ENCODE assay signal across 16 cellular contexts in genomic region chr7:99402854-99403253, GRCh38. TPM values are rescaled to one million over a fixed set of nuclear protein-coding genes. Genes with fewer than 3 reads are reported as not detected.
DNase-seq lines count a peak whose midpoint lies in the region; ATAC-seq and TF ChIP-seq lines count a peak whose summit lies in the region.
"Had no signal": no experiment of that assay in that cellular context is flagged by ENCODE, and none has a peak within 500 bp of the region (broad histone marks: within the 10 kb centered on the region; RNA-seq: fewer than 3 reads in every experiment).

No MANE protein-coding gene starts in this region.

- H3K36me3 ChIP-seq in breast epithelium, result peaks cover 11% of the 10 kb centered on the region

- no peak overlapping the region for H3K4me3 Mint-ChIP-seq in MCF 10A (ENCODE audit: unreplicated experiment)
- H3K4me3 Mint-ChIP-seq in T-helper 17 cell, result no peak overlapping the region
- peak overlapping the region; percentile 75 for H3K4me3 Mint-ChIP-seq in endothelial cell (ENCODE audit: unreplicated experiment)
- no peak overlapping the region for H3K4me3 Mint-ChIP-seq in stimulated activated memory B cell treated with anti-CD40 and anti-IgM and Interleukin-4, amounts not matched to agents 10 μg/mL and 1 μg/mL and 100 μg/mL, for 72 hours

- H3K4me1 Mint-ChIP-seq in MCF 10A (ENCODE audit: insufficient read depth, unreplicated experiment) (peaks cover 20% of the 10 kb centered on the region), T-helper 17 cell (peaks cover 33% of the 10 kb centered on the region), endothelial cell (ENCODE audit: unreplicated experiment) (peaks cover 14% of the 10 kb centered on the region)
- peaks cover 62% of the 10 kb centered on the region for H3K4me1 Mint-ChIP-seq in stimulated activated memory B cell treated with anti-CD40 and anti-IgM and Interleukin-4, amounts not matched to agents 10 μg/mL and 1 μg/mL and 100 μg/mL, for 72 hours

- TF ChIP-seq CTCF in MCF 10A (IDR thresholded peaks at IDR 0.05; ENCODE audit: unreplicated experiment), result no peak
- TF ChIP-seq CTCF in breast epithelium (IDR thresholded peaks at IDR 0.05), result no peak
- TF ChIP-seq CTCF in endothelial cell (IDR thresholded peaks at IDR 0.05; ENCODE audit: unreplicated experiment), result no peak

- H3K4me3 ChIP-seq in breast epithelium, result no peak overlapping the region
- H3K4me3 ChIP-seq: BLaER1 had no signal

- POLR2A ChIA-PET in MCF 10A (lab: Yijun Ruan, JAX), result no interaction called here

- no TSS peak for BruUV-seq in MCF 10A (replicated peaks; lab: Mats Ljungman, UMichigan)

- H3K36me3 Mint-ChIP-seq in MCF 10A (ENCODE audit: insufficient read depth, unreplicated experiment) (peaks cover 73% of the 10 kb centered on the region), T-helper 17 cell (ENCODE audit: low read depth) (peaks cover 9% of the 10 kb centered on the region), endothelial cell (ENCODE audit: low read depth, unreplicated experiment) (peaks cover 43% of the 10 kb centered on the region)
- H3K36me3 Mint-ChIP-seq in stimulated activated memory B cell treated with anti-CD40 and anti-IgM and Interleukin-4, amounts not matched to agents 10 μg/mL and 1 μg/mL and 100 μg/mL, for 72 hours, result peaks cover 49% of the 10 kb centered on the region

- DNase-seq in MCF 10A (ENCODE audit: unreplicated experiment) (no peak), breast epithelium (ENCODE audit: low spot score in 2 of 2) (no peak), T-helper 17 cell (no peak), endothelial cell (ENCODE audit: low spot score) (no peak), D341Med (ENCODE audit: low spot score) (no peak)
- DNase-seq: IMR-90, NCI-H1048, NCI-H146, NCI-H2081 treated with DMSO at 0.1 percent for 48 hours, NCI-H524, SHP77 had no signal

- intact Hi-C loops in MCF 10A (cut with micrococcal nuclease) (no loop called here), breast epithelium (cut with DNase I; ENCODE audit: low total_unique reads) (no loop called here)

- no peak for TF ChIP-seq POLR2A in breast epithelium (IDR thresholded peaks at IDR 0.05)

- ATAC-seq in T-helper 17 cell (no peak), GM18907 (IDR thresholded peaks at IDR 0.05; ENCODE audit: unreplicated experiment) (no peak), GM19328 (IDR thresholded peaks at IDR 0.05; ENCODE audit: unreplicated experiment) (no peak)
- ATAC-seq in stimulated activated memory B cell treated with anti-CD40 and anti-IgM and Interleukin-4, amounts not matched to agents 10 μg/mL and 1 μg/mL and 100 μg/mL, for 72 hours, result no peak
- ATAC-seq: HCT116 had no signal

- H3K9me3 ChIP-seq in breast epithelium (no peaks in the 10 kb centered on the region), T-helper 17 cell (ENCODE audit: control insufficient read depth, low read length, poor library complexity, severe bottlenecking) (no peaks in the 10 kb centered on the region)
- H3K9me3 ChIP-seq: BLaER1 had no signal

- H3K4me1 ChIP-seq in breast epithelium, result peaks cover 3 to 11% of the 10 kb centered on the region in 2 donors

- CTCF ChIA-PET in MCF 10A (lab: Yijun Ruan, JAX), result interaction anchor here (0.6 kb wide), 1 partner anchor 38 kb away, joined by 4 read pairs; no protein-coding TSS in a partner anchor

- no peaks in the 10 kb centered on the region for H3K9me3 Mint-ChIP-seq in MCF 10A (ENCODE audit: unreplicated experiment)
- H3K9me3 Mint-ChIP-seq in endothelial cell (ENCODE audit: unreplicated experiment), result no peaks in the 10 kb centered on the region
- no peaks in the 10 kb centered on the region for H3K9me3 Mint-ChIP-seq in stimulated activated memory B cell treated with anti-CD40 and anti-IgM and Interleukin-4, amounts not matched to agents 10 μg/mL and 1 μg/mL and 100 μg/mL, for 72 hours

- peak overlapping the region; percentile 21 for H3K27ac Mint-ChIP-seq in MCF 10A (ENCODE audit: low read depth, unreplicated experiment)
- peak overlapping the region; percentile 65 for H3K27ac Mint-ChIP-seq in T-helper 17 cell
- H3K27ac Mint-ChIP-seq in endothelial cell (ENCODE audit: unreplicated experiment), result no peak overlapping the region
- H3K27ac Mint-ChIP-seq in stimulated activated memory B cell treated with anti-CD40 and anti-IgM and Interleukin-4, amounts not matched to agents 10 μg/mL and 1 μg/mL and 100 μg/mL, for 72 hours, result peak overlapping the region; percentile 25

- H3K27me3 Mint-ChIP-seq in MCF 10A (ENCODE audit: insufficient read depth, unreplicated experiment) (no peaks in the 10 kb centered on the region), T-helper 17 cell (no peaks in the 10 kb centered on the region), endothelial cell (ENCODE audit: unreplicated experiment) (peaks cover 34% of the 10 kb centered on the region)
- H3K27me3 Mint-ChIP-seq in stimulated activated memory B cell treated with anti-CD40 and anti-IgM and Interleukin-4, amounts not matched to agents 10 μg/mL and 1 μg/mL and 100 μg/mL, for 72 hours, result no peaks in the 10 kb centered on the region

- no peaks in the 10 kb centered on the region for H3K27me3 ChIP-seq in breast epithelium
- H3K27me3 ChIP-seq: BLaER1 had no signal

- H3K27ac ChIP-seq in breast epithelium, result no peak overlapping the region
- H3K27ac ChIP-seq: BLaER1 had no signal

RNA-seq across cellular contexts. Expression of gene PDAP1, which starts 5.5 kb away (rescaled TPM):
- total RNA-seq in MCF 10A (2022) (155 and 200 TPM in 2 replicates), breast epithelium (10 to 100 TPM; 39.4 to 86.4 (median 51.5) TPM), T-helper 17 cell (10 to 100 TPM; 38.5 to 42.7 TPM), endothelial cell (ENCODE audit: unreplicated experiment) (107 TPM)

RNA-seq across cellular contexts. Expression of gene BUD31, which starts 5.9 kb away (rescaled TPM):
- total RNA-seq in MCF 10A (2022) (224 and 262 TPM in 2 replicates), breast epithelium (10 to 100 TPM; 53.9 to 69.8 (median 65.4) TPM), T-helper 17 cell (100 to 1,000 TPM; 170 to 175 TPM), endothelial cell (ENCODE audit: unreplicated experiment) (73.4 TPM)

RNA-seq across cellular contexts. Expression of gene ARPC1B, which starts 28.3 kb away (rescaled TPM):
- total RNA-seq in MCF 10A (2022), result 174 and 192 TPM in 2 replicates
- 100 to 1,000 TPM; 108 to 176 (median 169) TPM for total RNA-seq in breast epithelium
- total RNA-seq in T-helper 17 cell, result 100 to 1,000 TPM; 185 to 220 TPM
- total RNA-seq in endothelial cell (ENCODE audit: unreplicated experiment), result 124 TPM

RNA-seq across cellular contexts. Expression of gene PTCD1, which starts 35.7 kb away (rescaled TPM):
- total RNA-seq in MCF 10A (2022) (4.9 and 8.6 TPM in 2 replicates), breast epithelium (1 to 10 TPM; 4.5 to 8.3 (median 4.9) TPM), T-helper 17 cell (1 to 10 TPM; 3.6 to 3.8 TPM), endothelial cell (ENCODE audit: unreplicated experiment) (7.1 TPM)

RNA-seq across cellular contexts. Expression of gene CPSF4, which starts 35.9 kb away (rescaled TPM):
- 49.5 and 62.6 TPM in 2 replicates for total RNA-seq in MCF 10A (2022)
- 10 to 100 TPM; 32.8 to 40.6 (median 32.9) TPM for total RNA-seq in breast epithelium
- 10 to 100 TPM; 35.0 to 42.9 TPM for total RNA-seq in T-helper 17 cell
- 40.5 TPM for total RNA-seq in endothelial cell (ENCODE audit: unreplicated experiment)
